Comparison of ENCODE assay signal across 30 cellular contexts in the genomic region with DNA sequence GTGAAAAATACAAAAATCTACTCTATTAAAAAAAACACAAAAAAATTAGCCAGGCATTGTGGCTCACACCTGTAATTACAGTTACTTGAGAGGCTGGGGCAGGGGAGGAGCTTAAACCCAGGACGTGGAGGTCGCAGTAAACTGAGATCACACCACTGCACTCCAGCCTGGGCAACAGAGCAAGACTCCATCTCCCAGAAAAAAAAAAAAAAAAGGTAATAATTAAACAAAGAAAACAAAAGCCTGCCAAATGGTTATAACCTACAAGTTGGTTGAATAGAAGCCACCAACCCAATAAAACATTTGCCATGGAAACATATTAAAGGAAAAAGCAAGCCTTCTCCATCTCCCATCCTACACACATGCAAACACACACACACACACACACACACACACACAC.
"Had no signal": no experiment of that assay in that cellular context is flagged by ENCODE, and none has a peak within 500 bp of the region (broad histone marks: within the 10 kb centered on the region; RNA-seq: fewer than 3 reads in every experiment).

No MANE protein-coding gene starts in this region.

- H3K9me3 Mint-ChIP-seq: activated CD4-positive, alpha-beta memory T cell treated with anti-CD3 and anti-CD28 coated beads, Interleukin-2, amount 10 ng/mL, durations not matched to agents 7 days and 5 days; activated CD4-positive, alpha-beta T cell treated with anti-CD3 and anti-CD28 coated beads, Interleukin-2, amount 10 ng/mL, durations not matched to agents 7 days and 5 days; activated naive CD4-positive, alpha-beta T cell treated with anti-CD3 and anti-CD28 coated beads, Interleukin-2, amount 10 ng/mL, durations not matched to agents 7 days and 5 days; activated naive CD8-positive, alpha-beta T cell treated with anti-CD3 and anti-CD28 coated beads for 36 hours; activated T-cell treated with anti-CD3 and anti-CD28 coated beads, Interleukin-2, amount 50 U/mL, for 72 hours; activated T-helper 2 cell treated with anti-CD3 and anti-CD28 coated beads, Interferon-gamma antibody, Interleukin-2, Interleukin-4, amounts not matched to agents 10 μg/mL and 5 μg/mL and 100 μg/mL, durations not matched to agents 14 hours and 24 hours and 36 hours had no signal

- H3K36me3 Mint-ChIP-seq: activated naive CD4-positive, alpha-beta T cell treated with anti-CD3 and anti-CD28 coated beads, Interleukin-2, amount 10 ng/mL, durations not matched to agents 7 days and 5 days; activated naive CD8-positive, alpha-beta T cell treated with anti-CD3 and anti-CD28 coated beads for 36 hours had no signal

- H3K36me3 ChIP-seq: cardiac muscle cell, SJCRH30 had no signal

- H3K27ac Mint-ChIP-seq: activated CD4-positive, alpha-beta memory T cell treated with anti-CD3 and anti-CD28 coated beads, Interleukin-2, amount 10 ng/mL, durations not matched to agents 7 days and 5 days; activated CD4-positive, alpha-beta T cell treated with anti-CD3 and anti-CD28 coated beads, Interleukin-2, amount 10 ng/mL, durations not matched to agents 7 days and 5 days; activated naive CD4-positive, alpha-beta T cell treated with anti-CD3 and anti-CD28 coated beads, Interleukin-2, amount 10 ng/mL, durations not matched to agents 7 days and 5 days; activated naive CD8-positive, alpha-beta T cell treated with anti-CD3 and anti-CD28 coated beads for 36 hours; activated T-cell treated with anti-CD3 and anti-CD28 coated beads, Interleukin-2, amount 50 U/mL, for 72 hours; activated T-helper 2 cell treated with anti-CD3 and anti-CD28 coated beads, Interferon-gamma antibody, Interleukin-2, Interleukin-4, amounts not matched to agents 10 μg/mL and 5 μg/mL and 100 μg/mL, durations not matched to agents 14 hours and 24 hours and 36 hours had no signal

- H3K4me3 Mint-ChIP-seq: activated CD4-positive, alpha-beta memory T cell treated with anti-CD3 and anti-CD28 coated beads, Interleukin-2, amount 10 ng/mL, durations not matched to agents 7 days and 5 days; activated CD4-positive, alpha-beta T cell treated with anti-CD3 and anti-CD28 coated beads, Interleukin-2, amount 10 ng/mL, durations not matched to agents 7 days and 5 days; activated naive CD4-positive, alpha-beta T cell treated with anti-CD3 and anti-CD28 coated beads, Interleukin-2, amount 10 ng/mL, durations not matched to agents 7 days and 5 days; activated naive CD8-positive, alpha-beta T cell treated with anti-CD3 and anti-CD28 coated beads for 36 hours; activated T-cell treated with anti-CD3 and anti-CD28 coated beads, Interleukin-2, amount 50 U/mL, for 72 hours had no signal

- DNase-seq: activated CD4-positive, alpha-beta memory T cell treated with anti-CD3 and anti-CD28 coated beads, Interleukin-2, amount 10 ng/mL, durations not matched to agents 7 days and 5 days; activated CD4-positive, alpha-beta T cell treated with anti-CD3 and anti-CD28 coated beads, Interleukin-2, amount 10 ng/mL, durations not matched to agents 7 days and 5 days; activated CD4-positive, CD25-positive, alpha-beta regulatory T cell; activated gamma-delta T cell treated with Interleukin-2 at 50 U/mL for 16 hours; activated naive CD4-positive, alpha-beta T cell treated with anti-CD3 and anti-CD28 coated beads, Interleukin-2, amount 10 ng/mL, durations not matched to agents 7 days and 5 days; activated naive CD8-positive, alpha-beta T cell treated with anti-CD3 and anti-CD28 coated beads for 36 hours; activated T-cell treated with anti-CD3 and anti-CD28 coated beads for 4 hours; activated T-cell treated with anti-CD3 and anti-CD28 coated beads, Interleukin-2, amount 50 U/mL, for 72 hours; brain microvascular endothelial cell; cerebellar nuclear complex; MM.1S; NCI-H1105; NCI-H1436; NCI-H1694 treated with DMSO at 0.1 percent for 48 hours; NCI-H2029 treated with DMSO at 0.1 percent for 48 hours; NCI-H345; NCI-H510A; NCI-H526 treated with DMSO at 0.1 percent for 48 hours; NCI-H82; NK-92 treated with Interleukin-12 subunit alpha and Interleukin-12 subunit beta, amount 100 ng/mL, for 24 hours; OCI-M1; Right ventricle myocardium superior; RPMI8226; SJCRH30; SK-N-SH; T-helper 1 cell had no signal

- H3K27me3 Mint-ChIP-seq: activated CD4-positive, alpha-beta T cell treated with anti-CD3 and anti-CD28 coated beads, Interleukin-2, amount 10 ng/mL, durations not matched to agents 7 days and 5 days; activated naive CD4-positive, alpha-beta T cell treated with anti-CD3 and anti-CD28 coated beads, Interleukin-2, amount 10 ng/mL, durations not matched to agents 7 days and 5 days had no signal

- H3K4me3 ChIP-seq: cardiac muscle cell, SJCRH30 had no signal

- H3K27me3 ChIP-seq: brain microvascular endothelial cell, SJCRH30 had no signal

- H3K27ac ChIP-seq: cardiac muscle cell, SJCRH30, VCaP had no signal

- ATAC-seq: activated T-cell treated with anti-CD3 and anti-CD28 coated beads, Interleukin-2, amount 50 U/mL, for 72 hours; Panc1 had no signal
